Comparison of ENCODE assay signal across 22 cellular contexts in the genomic region with DNA sequence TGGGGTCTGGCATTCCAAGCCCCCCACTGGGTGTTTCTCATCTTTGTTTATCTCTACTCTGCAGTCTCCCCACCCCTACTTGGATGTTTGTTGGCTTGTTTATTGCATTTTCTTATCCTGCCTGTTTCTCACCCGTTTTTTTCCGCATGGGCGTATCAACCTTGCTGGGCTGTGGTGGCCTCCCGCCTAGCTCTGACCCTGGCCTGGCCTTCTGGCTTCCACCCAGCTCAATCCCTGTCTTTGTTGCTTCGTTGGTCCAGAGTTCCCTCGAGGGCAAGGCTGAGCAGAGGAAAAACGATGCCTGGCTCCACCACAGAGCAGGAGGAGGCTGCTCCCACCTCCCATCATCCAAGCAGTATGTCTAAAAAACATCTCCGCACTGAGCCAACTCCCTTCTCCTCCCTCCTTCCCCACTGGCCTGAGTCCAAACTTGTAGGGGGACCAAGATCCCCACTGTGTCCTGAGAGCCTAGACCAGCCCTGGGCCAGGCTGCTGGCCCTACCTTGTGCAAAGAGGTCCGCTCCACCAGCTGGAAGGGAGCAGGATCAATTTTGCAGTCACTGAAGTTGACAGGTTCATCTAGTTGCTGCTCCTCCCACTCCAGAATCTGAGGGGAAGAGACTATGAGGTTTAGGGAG. TPM values are rescaled to one million over a fixed set of nuclear protein-coding genes. Genes with fewer than 3 reads are reported as not detected.
DNase-seq lines count a peak whose midpoint lies in the region; ATAC-seq, FAIRE-seq and TF ChIP-seq lines count a peak whose summit lies in the region.
"Had no signal": no experiment of that assay in that cellular context is flagged by ENCODE, and none has a peak within 500 bp of the region (broad histone marks: within the 10 kb centered on the region; RNA-seq: fewer than 3 reads in every experiment).

No MANE protein-coding gene starts in this region.

- FAIRE-seq in K562 (lab: Jason Lieb, UNC): no peak

- H3K9me2 ChIP-seq in OCI-LY7 (ENCODE audit: insufficient read depth, low read length): no peaks in the 10 kb centered on the region

- TF ChIP-seq EP300 in K562 (IDR thresholded peaks at IDR 0.05; ENCODE audit: low read length) (no peak), ovary (IDR thresholded peaks at IDR 0.05) (no peak)

- no TSS peak for BruUV-seq in K562 (replicated peaks; lab: Mats Ljungman, UMichigan)
- no TSS peak for BruUV-seq in OCI-LY7 (replicated peaks; lab: Mats Ljungman, UMichigan)

- TF ChIP-seq POLR2A in K562 (conservative IDR thresholded peaks at IDR 0.05) (no peak), ovary (IDR thresholded peaks at IDR 0.05) (no peak)

- H3K27me3 ChIP-seq in BLaER1: no peaks in the 10 kb centered on the region
- H3K27me3 ChIP-seq in K562 (ENCODE audit: control insufficient read depth in 2 of 2, insufficient read depth in 2 of 2, low read length in 2 of 2): no peaks in the 10 kb centered on the region
- H3K27me3 ChIP-seq in layer of hippocampus (ENCODE audit: control insufficient read depth, insufficient read depth, low read length): no peaks in the 10 kb centered on the region
- H3K27me3 ChIP-seq in ovary: no peaks in the 10 kb centered on the region
- H3K27me3 ChIP-seq: SJSA1 had no signal

- in situ Hi-C loops in K562 (cut with MboI): no loop called here

- H3K79me2 ChIP-seq in K562 (ENCODE audit: control insufficient read depth, insufficient read depth, low read length) (peaks cover 2% of the 10 kb centered on the region; the same call in 2 of the 3 replicates), OCI-LY7 (ENCODE audit: insufficient read depth, low read depth, low read length) (no peaks in the 10 kb centered on the region)

- peaks cover 2% of the 10 kb centered on the region for H3K9me1 ChIP-seq in K562 (ENCODE audit: control insufficient read depth, insufficient read depth, low read length)

- DNase-seq in K562 (ENCODE audit: extremely low read depth in 1 of 4, low spot score in 3 of 4) (no peak), ovary (peak in 3 of 5 donors; percentile 58 to 71 (median 66)), OCI-LY7 (ENCODE audit: low spot score) (no peak), superior temporal gyrus (ENCODE audit: extremely low spot score) (no peak)
- no peak for DNase-seq in stimulated activated CD4-positive, alpha-beta T cell treated with anti-CD3 and anti-CD28 coated beads, Interleukin-12 subunit alpha, Interleukin-12 subunit beta, amount 100 ng/mL, for 4 hours
- DNase-seq: activated CD4-positive, alpha-beta T cell treated with anti-CD3 and anti-CD28 coated beads, Interleukin-2, amount 50 U/mL, for 48 hours; activated naive CD4-positive, alpha-beta T cell treated with anti-CD3 and anti-CD28 coated beads, Interleukin-2, amount 50 U/mL, for 16 hours; activated T-cell treated with anti-CD3 and anti-CD28 coated beads, Interleukin-2, amount 50 U/mL, for 1 hour; CD8-positive, alpha-beta T cell; natural killer cell; NCI-H2029 treated with DMSO at 0.1 percent for 48 hours; NCI-H524; T-helper 2 cell; trophoblast cell; WERI-Rb-1 had no signal

- H2AFZ ChIP-seq in K562 (ENCODE audit: low read depth, low read length) (no peak overlapping the region), OCI-LY7 (ENCODE audit: low read length) (no peak overlapping the region)

- H3K9me3 ChIP-seq in BLaER1 (no peaks in the 10 kb centered on the region), K562 (replicated peaks; ENCODE audit: control insufficient read depth, insufficient read depth, low read depth, low read length) (no peaks in the 10 kb centered on the region), ovary (no peaks in the 10 kb centered on the region), OCI-LY7 (ENCODE audit: low read length) (no peaks in the 10 kb centered on the region)
- H3K9me3 ChIP-seq: SJSA1 had no signal

- H3K36me3 ChIP-seq in BLaER1: peaks cover 73% of the 10 kb centered on the region
- H3K36me3 ChIP-seq in K562 (ENCODE audit: control insufficient read depth, insufficient read depth, low read length): peaks cover 71% of the 10 kb centered on the region; the same call in 2 of the 3 replicates
- no peaks in the 10 kb centered on the region for H3K36me3 ChIP-seq in ovary
- H3K36me3 ChIP-seq in OCI-LY7 (ENCODE audit: insufficient read depth, low read length): 0 out of 2 replicates have a peak, but pooled peaks cover 4% of the 10 kb centered on the region

- TF ChIP-seq RAD21 in K562 (CRISPR knock-in tag; conservative IDR thresholded peaks at IDR 0.05 in 1 of 2, IDR thresholded peaks at IDR 0.05 in 1 of 2): no peak

- POLR2A ChIA-PET in K562 (lab: Yijun Ruan, JAX) (interaction anchor here (0.7 to 2.0 kb wide), 4 partner anchors 9 to 20 kb away, joined by 3 to 6 read pairs (median 4); no protein-coding TSS in a partner anchor), OCI-LY7 (lab: Charles Lee) (no interaction called here)

- H3K4me1 ChIP-seq in BLaER1 (no peaks in the 10 kb centered on the region), K562 (replicated peaks in 1 of 2; ENCODE audit: control insufficient read depth in 2 of 2, insufficient read depth in 2 of 2, low read length in 2 of 2) (peaks cover 46 to 69% of the 10 kb centered on the region in 2 experiments), ovary (ENCODE audit: insufficient read depth) (peaks cover 12% of the 10 kb centered on the region), OCI-LY7 (ENCODE audit: insufficient read depth, low read length, poor library complexity, severe bottlenecking) (no peaks in the 10 kb centered on the region)

- H3K4me2 ChIP-seq in BLaER1 (no peak overlapping the region), K562 (ENCODE audit: insufficient read depth, low read length) (no peak overlapping the region), OCI-LY7 (ENCODE audit: low read length) (no peak overlapping the region)

- H4K20me1 ChIP-seq in BLaER1 (no peaks in the 10 kb centered on the region), K562 (replicated peaks; ENCODE audit: control insufficient read depth, insufficient read depth, low read length) (no peaks in the 10 kb centered on the region), OCI-LY7 (ENCODE audit: insufficient read depth, low read length) (no peaks in the 10 kb centered on the region)

- ATAC-seq in K562: no peak
- ATAC-seq in GM21447 (IDR thresholded peaks at IDR 0.05; ENCODE audit: unreplicated experiment): no peak
- ATAC-seq: CD8-positive, alpha-beta T cell; natural killer cell; stimulated activated memory B cell treated with anti-CD40 and anti-IgM and Interleukin-4, amounts not matched to agents 10 μg/mL and 1 μg/mL and 100 μg/mL, for 72 hours had no signal

- peak overlapping the region; percentile 13; the same call in 1 of the 2 replicates for H3K9ac ChIP-seq in BLaER1
- peak overlapping the region in 1 of 2 experiments; percentile 85; a peak in 1 of 4 replicates for H3K9ac ChIP-seq in K562 (ENCODE audit: insufficient read depth in 1 of 2, low read depth in 2 of 2, low read length in 2 of 2)

- TF ChIP-seq CTCF in K562 (IDR thresholded peaks at IDR 0.05 in 2 of 3, conservative IDR thresholded peaks at IDR 0.05 in 1 of 3; ENCODE audit: insufficient read depth in 2 of 3, low read depth in 1 of 3, low read length in 3 of 3): no peak
- no peak for TF ChIP-seq CTCF in ovary (IDR thresholded peaks at IDR 0.05)
- TF ChIP-seq CTCF in OCI-LY7 (conservative IDR thresholded peaks at IDR 0.05; ENCODE audit: low read length): no peak

- CTCF ChIA-PET in K562 (lab: Yijun Ruan, JAX; ENCODE audit: low intra/inter-chr PET ratio): interaction anchor here (0.6 kb wide), 1 partner anchor 416 kb away, joined by 3 read pairs; no protein-coding TSS in a partner anchor
- CTCF ChIA-PET in OCI-LY7 (lab: Charles Lee; ENCODE audit: unreplicated experiment): no interaction called here

- H3K4me3 ChIP-seq in BLaER1 (no peak overlapping the region), K562 (no peak overlapping the region), ovary (no peak overlapping the region), OCI-LY7 (ENCODE audit: low read depth, low read length, poor library complexity, severe bottlenecking) (no peak overlapping the region)
- H3K4me3 ChIP-seq: SJSA1 had no signal

- H3K27ac ChIP-seq in BLaER1 (no peak overlapping the region), K562 (ENCODE audit: extremely low read depth, low read depth, low read length) (no peak overlapping the region), layer of hippocampus (ENCODE audit: low read depth, low read length) (peak overlapping the region; percentile 6), ovary (peak overlapping the region in 1 of 2 donors; percentile 34), OCI-LY7 (ENCODE audit: low read depth, low read length, poor library complexity, severe bottlenecking) (no peak overlapping the region)
- H3K27ac ChIP-seq: SJSA1, WERI-Rb-1 had no signal

- WGBS in K562 (ENCODE audit: insufficient coverage, low coverage, missing lambda C conversion rate): 27% methylated on average over 9 of the region's 9 CpGs
- WGBS in ovary, 3 donors: 21 to 26% (median 23%) methylated on average over 9 of the region's 9 CpGs

- intact Hi-C loops in K562 (cut with micrococcal nuclease) (no loop called here), ovary (cut with DNase I) (loop anchor here in 1 of 4 donors (10.0 kb wide), 1 partner anchor 47 kb away; no protein-coding TSS in a partner anchor), OCI-LY7 (cut with micrococcal nuclease; ENCODE audit: unreplicated experiment) (no loop called here)

RNA-seq across cellular contexts. Expression of gene CLCN2, which starts 9.8 kb away (rescaled TPM):
- total RNA-seq in K562 (2011; cell fraction: chromatin; rRNA removed; ENCODE audit: low replicate concordance): 48.8 and 135 TPM in 2 replicates
- 68.7 and 80.4 TPM in 2 replicates for total RNA-seq in K562 (2011; cell fraction: nucleolus; rRNA removed)
- 60.3 and 66.2 TPM in 2 replicates for total RNA-seq in K562 (2011; cell fraction: nucleoplasm; rRNA removed)
- 8.9 and 12.9 TPM in 2 replicates for total RNA-seq in K562 (2014; rRNA removed)
- 4.1 and 5.2 TPM in 2 replicates for total RNA-seq in K562 (2014; rRNA removed; fragmentation: Illumina TruSeq; extraction: Trizol)
- 6.9 TPM in 2 replicates for total RNA-seq in K562 (2015; rRNA removed; fragmentation: Illumina TruSeq; extraction: Trizol)
- total RNA-seq in K562 (2021): 13.5 and 14.0 TPM in 2 replicates
- 5.7 and 10.9 TPM in 2 replicates for polyA plus RNA-seq in K562 (2011; rRNA removed)
- polyA plus RNA-seq in K562 (2011; cell fraction: cytosol; rRNA removed): 5.9 and 9.1 TPM in 2 replicates
- 58.7 and 74.2 TPM in 2 replicates for polyA plus RNA-seq in K562 (2011; cell fraction: nucleus; rRNA removed)
- 9.7 and 11.6 TPM in 2 replicates for polyA plus RNA-seq in K562 (2012)
- polyA plus RNA-seq in K562 (2014; fragmentation: Illumina TruSeq; extraction: Trizol): 9.4 and 10.2 TPM in 2 replicates
- under 1 TPM; 0.10 to 0.39 TPM for polyA plus RNA-seq in K562 (2014; fragmentation: Nextera tagmentation; extraction: Ambion mirVana)
- polyA plus RNA-seq in K562 (2014; rRNA removed): 12.8 and 14.4 TPM in 2 replicates
- 7.4 and 9.0 TPM in 2 replicates for polyA minus RNA-seq in K562 (2011; rRNA and poly(A)+ RNA removed)
- polyA minus RNA-seq in K562 (2011; cell fraction: cytosol; rRNA and poly(A)+ RNA removed): 6.6 and 7.6 TPM in 2 replicates
- polyA minus RNA-seq in K562 (2011; cell fraction: nucleus; rRNA and poly(A)+ RNA removed): 30.6 and 37.0 TPM in 2 replicates
- total RNA-seq in ovary: 10 to 100 TPM in 4 of 7 donors, 1 to 10 TPM in 3; 5.7 to 18.0 (median 15.4) TPM
- polyA plus RNA-seq in ovary: 10 to 100 TPM in 1 of 2 donors, 1 to 10 TPM in 1; 3.5 to 11.7 TPM
- total RNA-seq in OCI-LY7 (2014; rRNA removed; shearing (Covaris generic)): 4.2 and 8.5 TPM in 2 replicates
- total RNA-seq in OCI-LY7 (2022): 14.2 and 15.0 TPM in 2 replicates

RNA-seq across cellular contexts. Expression of gene POLR2H, which starts 9.9 kb away (rescaled TPM):
- 300 and 317 TPM in 2 replicates for total RNA-seq in K562 (2011; cell fraction: chromatin; rRNA removed; ENCODE audit: low replicate concordance)
- 170 and 180 TPM in 2 replicates for total RNA-seq in K562 (2011; cell fraction: nucleolus; rRNA removed)
- total RNA-seq in K562 (2011; cell fraction: nucleoplasm; rRNA removed): 229 and 244 TPM in 2 replicates
- total RNA-seq in K562 (2014; rRNA removed): 128 and 149 TPM in 2 replicates
- 160 and 175 TPM in 2 replicates for total RNA-seq in K562 (2014; rRNA removed; fragmentation: Illumina TruSeq; extraction: Trizol)
- total RNA-seq in K562 (2015; rRNA removed; fragmentation: Illumina TruSeq; extraction: Trizol): 145 and 147 TPM in 2 replicates
- total RNA-seq in K562 (2021): 134 and 135 TPM in 2 replicates
- 289 and 319 TPM in 2 replicates for polyA plus RNA-seq in K562 (2011; rRNA removed)
- 191 and 459 TPM in 2 replicates for polyA plus RNA-seq in K562 (2011; cell fraction: cytosol; rRNA removed)
- 324 and 334 TPM in 2 replicates for polyA plus RNA-seq in K562 (2011; cell fraction: nucleus; rRNA removed)
- 100 and 156 TPM in 2 replicates for polyA plus RNA-seq in K562 (2012)
- polyA plus RNA-seq in K562 (2014; fragmentation: Illumina TruSeq; extraction: Trizol): 220 and 222 TPM in 2 replicates
- 100 to 1,000 TPM; 502 to 512 TPM for polyA plus RNA-seq in K562 (2014; fragmentation: Nextera tagmentation; extraction: Ambion mirVana)
- polyA plus RNA-seq in K562 (2014; rRNA removed): 245 and 256 TPM in 2 replicates
- 167 and 184 TPM in 2 replicates for polyA minus RNA-seq in K562 (2011; rRNA and poly(A)+ RNA removed)
- polyA minus RNA-seq in K562 (2011; cell fraction: cytosol; rRNA and poly(A)+ RNA removed): 56.9 and 60.7 TPM in 2 replicates
- polyA minus RNA-seq in K562 (2011; cell fraction: nucleus; rRNA and poly(A)+ RNA removed): 51.2 and 86.4 TPM in 2 replicates
- total RNA-seq in ovary: 10 to 100 TPM; 47.3 to 86.9 (median 60.6) TPM
- 10 to 100 TPM; 52.6 to 67.2 TPM for polyA plus RNA-seq in ovary
- total RNA-seq in OCI-LY7 (2014; rRNA removed; shearing (Covaris generic)): 62.5 and 85.8 TPM in 2 replicates
- 73.0 and 80.1 TPM in 2 replicates for total RNA-seq in OCI-LY7 (2022)

RNA-seq across cellular contexts. Expression of gene FAM131A, which starts 14.2 kb away (rescaled TPM):
- 29.4 and 66.9 TPM in 2 replicates for total RNA-seq in K562 (2011; cell fraction: chromatin; rRNA removed; ENCODE audit: low replicate concordance)
- total RNA-seq in K562 (2011; cell fraction: nucleolus; rRNA removed): 33.2 and 33.8 TPM in 2 replicates
- total RNA-seq in K562 (2011; cell fraction: nucleoplasm; rRNA removed): 38.1 and 45.6 TPM in 2 replicates
- total RNA-seq in K562 (2014; rRNA removed) (11.1 and 12.9 TPM in 2 replicates), K562 (2014; rRNA removed; fragmentation: Illumina TruSeq; extraction: Trizol) (2.8 and 3.6 TPM in 2 replicates), K562 (2015; rRNA removed; fragmentation: Illumina TruSeq; extraction: Trizol) (4.3 and 5.3 TPM in 2 replicates), K562 (2021) (8.9 and 9.1 TPM in 2 replicates), ovary (10 to 100 TPM; 16.4 to 37.8 (median 32.9) TPM), OCI-LY7 (2022) (3.7 and 4.2 TPM in 2 replicates)
- polyA plus RNA-seq in K562 (2011; rRNA removed) (11.0 and 11.7 TPM in 2 replicates), K562 (2014; fragmentation: Illumina TruSeq; extraction: Trizol) (3.8 and 5.1 TPM in 2 replicates), K562 (2014; fragmentation: Nextera tagmentation; extraction: Ambion mirVana) (1 to 10 TPM in 1 of 2 experiments, under 1 TPM in 1; 0.48 to 1.4 TPM), K562 (2014; rRNA removed) (9.4 and 9.8 TPM in 2 replicates), ovary (10 to 100 TPM in 1 of 2 donors, 1 to 10 TPM in 1; 8.7 to 19.7 TPM)
- polyA plus RNA-seq in K562 (2011; cell fraction: cytosol; rRNA removed): 16.4 and 28.8 TPM in 2 replicates
- polyA plus RNA-seq in K562 (2011; cell fraction: nucleus; rRNA removed): 22.8 and 31.3 TPM in 2 replicates
- 7.3 and 11.6 TPM in 2 replicates for polyA plus RNA-seq in K562 (2012)
- polyA minus RNA-seq in K562 (2011; rRNA and poly(A)+ RNA removed): 5.0 and 9.2 TPM in 2 replicates
- polyA minus RNA-seq in K562 (2011; cell fraction: cytosol; rRNA and poly(A)+ RNA removed): 5.5 and 12.1 TPM in 2 replicates
- 5.3 and 8.0 TPM in 2 replicates for polyA minus RNA-seq in K562 (2011; cell fraction: nucleus; rRNA and poly(A)+ RNA removed)
- 3.8 and 5.2 TPM in 2 replicates for total RNA-seq in OCI-LY7 (2014; rRNA removed; shearing (Covaris generic))

RNA-seq across cellular contexts. Expression of gene THPO, which starts 26.4 kb away (rescaled TPM):
- 1.6 and 3.6 TPM in 2 replicates for total RNA-seq in K562 (2011; cell fraction: chromatin; rRNA removed; ENCODE audit: low replicate concordance)
- total RNA-seq in K562 (2011; cell fraction: nucleolus; rRNA removed): 1.3 and 3.7 TPM in 2 replicates
- 2.0 and 2.9 TPM in 2 replicates for total RNA-seq in K562 (2011; cell fraction: nucleoplasm; rRNA removed)
- total RNA-seq in K562 (2014; rRNA removed): 0.24 TPM in 1 of 2 replicates, not detected in the other
- 0.36 TPM in 1 of 2 replicates, not detected in the other for total RNA-seq in K562 (2014; rRNA removed; fragmentation: Illumina TruSeq; extraction: Trizol)
- total RNA-seq in K562 (2015; rRNA removed; fragmentation: Illumina TruSeq; extraction: Trizol): 0.11 and 0.22 TPM in 2 replicates
- 0.40 and 0.62 TPM in 2 replicates for total RNA-seq in K562 (2021)
- 0.18 and 0.56 TPM in 2 replicates for polyA plus RNA-seq in K562 (2011; rRNA removed)
- polyA plus RNA-seq in K562 (2011; cell fraction: cytosol; rRNA removed): 0.29 and 2.3 TPM in 2 replicates
- polyA plus RNA-seq in K562 (2011; cell fraction: nucleus; rRNA removed): 0.46 and 2.7 TPM in 2 replicates
- 0.60 and 0.68 TPM in 2 replicates for polyA plus RNA-seq in K562 (2012)
- polyA plus RNA-seq in K562 (2014; fragmentation: Illumina TruSeq; extraction: Trizol): 0.64 and 1.1 TPM in 2 replicates
- polyA plus RNA-seq in K562 (2014; fragmentation: Nextera tagmentation; extraction: Ambion mirVana): under 1 TPM; 0.11 to 0.28 TPM
- 0.34 and 0.50 TPM in 2 replicates for polyA plus RNA-seq in K562 (2014; rRNA removed)
- 0.12 and 0.39 TPM in 2 replicates for polyA minus RNA-seq in K562 (2011; rRNA and poly(A)+ RNA removed)
- 1.1 TPM in 1 of 2 replicates, not detected in the other for polyA minus RNA-seq in K562 (2011; cell fraction: cytosol; rRNA and poly(A)+ RNA removed)
- 0.33 and 1.8 TPM in 2 replicates for polyA minus RNA-seq in K562 (2011; cell fraction: nucleus; rRNA and poly(A)+ RNA removed)
- total RNA-seq in ovary: 1 to 10 TPM in 4 of 7 donors, under 1 TPM in 3; 0.34 to 2.0 (median 1.2) TPM
- polyA plus RNA-seq in ovary: 1 to 10 TPM in 1 of 2 donors, under 1 TPM in 1; 0.98 to 1.5 TPM
- total RNA-seq in OCI-LY7 (2014; rRNA removed; shearing (Covaris generic)): not detected in 2 replicates
- not detected in 2 replicates for total RNA-seq in OCI-LY7 (2022)
- total RNA-seq: CD8-positive, alpha-beta T cell; natural killer cell; SJSA1 had no signal
- polyA plus RNA-seq: AG04450 had no signal

RNA-seq across cellular contexts. Expression of gene CHRD, which starts 28.2 kb away (rescaled TPM):
- 9.8 and 27.8 TPM in 2 replicates for total RNA-seq in K562 (2011; cell fraction: chromatin; rRNA removed; ENCODE audit: low replicate concordance)
- 17.6 and 22.0 TPM in 2 replicates for total RNA-seq in K562 (2011; cell fraction: nucleolus; rRNA removed)
- 8.9 and 10.8 TPM in 2 replicates for total RNA-seq in K562 (2011; cell fraction: nucleoplasm; rRNA removed)
- 0.16 TPM in 1 of 2 replicates, not detected in the other for total RNA-seq in K562 (2014; rRNA removed)
- total RNA-seq in K562 (2014; rRNA removed; fragmentation: Illumina TruSeq; extraction: Trizol): 0.11 TPM in 1 of 2 replicates, not detected in the other
- 0.14 and 0.19 TPM in 2 replicates for total RNA-seq in K562 (2015; rRNA removed; fragmentation: Illumina TruSeq; extraction: Trizol)
- 0.63 and 1.3 TPM in 2 replicates for total RNA-seq in K562 (2021)
- 0.55 and 1.1 TPM in 2 replicates for polyA plus RNA-seq in K562 (2011; rRNA removed)
- 0.16 and 1.3 TPM in 2 replicates for polyA plus RNA-seq in K562 (2011; cell fraction: cytosol; rRNA removed)
- polyA plus RNA-seq in K562 (2011; cell fraction: nucleus; rRNA removed): 8.8 and 30.5 TPM in 2 replicates
- polyA plus RNA-seq in K562 (2012): 0.20 and 0.36 TPM in 2 replicates
- polyA plus RNA-seq in K562 (2014; fragmentation: Illumina TruSeq; extraction: Trizol): 0.11 and 0.15 TPM in 2 replicates
- not detected for polyA plus RNA-seq in K562 (2014; fragmentation: Nextera tagmentation; extraction: Ambion mirVana)
- 0.53 and 1.0 TPM in 2 replicates for polyA plus RNA-seq in K562 (2014; rRNA removed)
- polyA minus RNA-seq in K562 (2011; rRNA and poly(A)+ RNA removed): 0.06 and 0.21 TPM in 2 replicates
- polyA minus RNA-seq in K562 (2011; cell fraction: cytosol; rRNA and poly(A)+ RNA removed): 1.4 and 1.7 TPM in 2 replicates
- polyA minus RNA-seq in K562 (2011; cell fraction: nucleus; rRNA and poly(A)+ RNA removed): 2.0 and 4.7 TPM in 2 replicates
- 10 to 100 TPM; 11.5 to 37.3 (median 20.5) TPM for total RNA-seq in ovary
- polyA plus RNA-seq in ovary: 10 to 100 TPM in 1 of 2 donors, 1 to 10 TPM in 1; 3.1 to 26.9 TPM
- 0.16 TPM in 1 of 2 replicates, not detected in the other for total RNA-seq in OCI-LY7 (2014; rRNA removed; shearing (Covaris generic))
- 0.07 TPM in 1 of 2 replicates, not detected in the other for total RNA-seq in OCI-LY7 (2022)
- total RNA-seq: CD8-positive, alpha-beta T cell had no signal
- polyA plus RNA-seq: IgD-negative memory B cell had no signal

Comparison
In these comparisons a context has a peak if more than half of its experiments do, and no peak if none do; other contexts are left out.
1. DNase-seq: peak in ovary (3 of 5); none in K562 (0 of 4), OCI-LY7 (single experiment), superior temporal gyrus (single experiment) and stimulated activated CD4-positive, alpha-beta T cell treated with anti-CD3 and anti-CD28 coated beads, Interleukin-12 subunit alpha, Interleukin-12 subunit beta, amount 100 ng/mL, for 4 hours (single experiment).